ENCODE assay signal across 8 cellular contexts in genomic region chr16:89395150-89396142, GRCh38.
A peak's percentile ranks its signal among the peaks of the same experiment; 100 is the strongest.
DNase-seq lines count a peak whose midpoint lies in the region; ATAC-seq and TF ChIP-seq lines count a peak whose summit lies in the region.

No MANE protein-coding gene starts in this region.

- no peak overlapping the region for H3K27ac ChIP-seq in A673 (ENCODE audit: low read depth, low read length, poor library complexity, severe bottlenecking)
- peak overlapping the region; percentile 87 for H3K27ac ChIP-seq in stomach smooth muscle (ENCODE audit: low read length)

- peaks cover 29% of the 10 kb centered on the region for H3K4me1 Mint-ChIP-seq in MCF 10A (ENCODE audit: insufficient read depth, unreplicated experiment)

- H3K4me1 ChIP-seq in A673 (ENCODE audit: insufficient read depth, low read length, poor library complexity, severe bottlenecking) = peaks cover 16% of the 10 kb centered on the region
- H3K4me1 ChIP-seq in stomach smooth muscle (ENCODE audit: control insufficient read depth, insufficient read depth, low read length) = peaks cover 44% of the 10 kb centered on the region

- H3K36me3 Mint-ChIP-seq in MCF 10A (ENCODE audit: insufficient read depth, unreplicated experiment) = peaks cover 56% of the 10 kb centered on the region

- H3K9ac ChIP-seq in stomach smooth muscle (ENCODE audit: low read length in 2 of 2) = peak overlapping the region; percentile 29 to 55

- H3K9me3 ChIP-seq in A673 (ENCODE audit: low read depth, low read length, poor library complexity, severe bottlenecking) = no peaks in the 10 kb centered on the region
- H3K9me3 ChIP-seq in stomach smooth muscle (ENCODE audit: control insufficient read depth in 2 of 2, low read length in 2 of 2) = no peaks in the 10 kb centered on the region

- CTCF ChIA-PET in A673 (lab: Charles Lee) (interaction anchor here (0.6 kb wide), 1 partner anchor 454 kb away, joined by 6 read pairs; no protein-coding TSS in a partner anchor), MCF 10A (lab: Yijun Ruan, JAX) (interaction anchor here (0.6 to 1.3 kb wide), 4 partner anchors 20 to 96 kb away, joined by 3 to 4 read pairs (median 4); no protein-coding TSS in a partner anchor)

- H3K9me3 Mint-ChIP-seq in MCF 10A (ENCODE audit: unreplicated experiment) = no peaks in the 10 kb centered on the region

- H3K4me3 Mint-ChIP-seq in MCF 10A (ENCODE audit: unreplicated experiment) = peak overlapping the region; percentile 14

- BruUV-seq in A673 (replicated peaks; lab: Mats Ljungman, UMichigan) (no TSS peak), MCF 10A (replicated peaks; lab: Mats Ljungman, UMichigan) (no TSS peak)

- TF ChIP-seq CTCF in A673 (conservative IDR thresholded peaks at IDR 0.05; ENCODE audit: low read depth, low read length) (no peak), MCF 10A (IDR thresholded peaks at IDR 0.05; ENCODE audit: unreplicated experiment) (no peak), kidney epithelial cell (IDR thresholded peaks at IDR 0.05; ENCODE audit: insufficient read depth, low read length, poor library complexity, severe bottlenecking) (no peak)

- H3K27me3 Mint-ChIP-seq in MCF 10A (ENCODE audit: insufficient read depth, unreplicated experiment) = no peaks in the 10 kb centered on the region

- no peaks in the 10 kb centered on the region for H3K27me3 ChIP-seq in A673 (replicated peaks; ENCODE audit: insufficient read depth, low read depth, low read length, poor library complexity)
- no peaks in the 10 kb centered on the region for H3K27me3 ChIP-seq in kidney epithelial cell (ENCODE audit: control insufficient read depth, insufficient read depth, low read length)
- H3K27me3 ChIP-seq in stomach smooth muscle (ENCODE audit: control insufficient read depth in 1 of 2, insufficient read depth in 2 of 2, low read length in 2 of 2) = no peaks in the 10 kb centered on the region

- intact Hi-C loops in A673 (cut with micrococcal nuclease; ENCODE audit: unreplicated experiment) (loop anchor here (5.0 kb wide), 1 partner anchor 92 kb away; no protein-coding TSS in a partner anchor), MCF 10A (cut with micrococcal nuclease) (loop anchor here (5.0 kb wide), 2 partner anchors 47 to 112 kb away; partner anchors contain the start of gene SPG7)

- POLR2A ChIA-PET in A673 (lab: Charles Lee; ENCODE audit: low non-redundant PET) = no interaction called here
- POLR2A ChIA-PET in MCF 10A (lab: Yijun Ruan, JAX) = interaction anchor here (0.6 to 4.4 kb wide), 28 partner anchors 9 to 164 kb away, joined by 3 to 28 read pairs (median 3); partner anchors contain the start of genes ANKRD11 and SPG7

- no peak for ATAC-seq in GM21825 (IDR thresholded peaks at IDR 0.05; ENCODE audit: unreplicated experiment)

- H3K4me3 ChIP-seq in A673 (ENCODE audit: low read depth, low read length, poor library complexity, severe bottlenecking) (no peak overlapping the region), kidney epithelial cell (ENCODE audit: low read depth, low read length) (no peak overlapping the region), stomach smooth muscle (ENCODE audit: low read length in 2 of 2) (peak overlapping the region; percentile 9 to 52)

- DNase-seq in A673 (ENCODE audit: low spot score) = peak; percentile 92
- peak; percentile 48 for DNase-seq in HT1080 (ENCODE audit: low read depth)
- DNase-seq in MCF 10A (ENCODE audit: unreplicated experiment) = peak; percentile 98
- DNase-seq in kidney epithelial cell (ENCODE audit: low read depth) = peak; percentile 96
- no peak for DNase-seq in activated CD4-positive, alpha-beta T cell treated with anti-CD3 and anti-CD28 coated beads for 4 hours
- no peak for DNase-seq in NCI-H1930 (lab: John Stamatoyannopoulos, UW)

- peak overlapping the region; percentile 52 for H3K27ac Mint-ChIP-seq in MCF 10A (ENCODE audit: low read depth, unreplicated experiment)

- H3K36me3 ChIP-seq in A673 (ENCODE audit: insufficient read depth, low read length, poor library complexity, severe bottlenecking) (peaks cover 12% of the 10 kb centered on the region), kidney epithelial cell (ENCODE audit: control insufficient read depth, insufficient read depth, low read length) (no peaks in the 10 kb centered on the region), stomach smooth muscle (ENCODE audit: control insufficient read depth in 2 of 2, insufficient read depth in 2 of 2, low read length in 2 of 2) (no peaks in the 10 kb centered on the region)

Comparison
In these comparisons a context has a peak if more than half of its experiments do, and no peak if none do; other contexts are left out.
1. DNase-seq: peak in A673 (single experiment), HT1080 (single experiment), MCF 10A (single experiment) and kidney epithelial cell (single experiment); none in activated CD4-positive, alpha-beta T cell treated with anti-CD3 and anti-CD28 coated beads for 4 hours (0 of 2) and NCI-H1930 (0 of 2).
2. H3K4me3 ChIP-seq: peak in stomach smooth muscle (2 of 2); none in A673 (single experiment) and kidney epithelial cell (single experiment).